In the genomic region with DNA sequence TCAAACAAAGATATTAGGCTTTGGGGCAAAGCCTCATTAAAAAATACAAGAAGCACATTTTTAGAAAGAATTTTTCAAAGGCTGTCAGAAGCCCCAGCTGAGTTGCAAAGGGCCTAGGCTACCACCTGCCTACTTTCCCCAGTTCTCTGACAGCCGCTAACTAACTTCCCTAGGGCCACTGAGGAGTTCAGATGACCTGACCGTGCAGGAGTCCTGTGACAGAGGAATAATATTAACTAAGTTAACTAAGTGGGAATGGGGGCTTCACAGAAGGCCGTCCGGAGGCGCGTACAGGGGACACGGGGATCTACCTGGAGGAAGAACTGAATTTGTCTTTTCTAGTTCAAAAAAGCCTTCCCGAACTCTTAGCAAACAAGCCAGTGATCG, we compare ENCODE assay signal across 17 cellular contexts. TPM values are rescaled to one million over a fixed set of nuclear protein-coding genes. Genes with fewer than 3 reads are reported as not detected.
DNase-seq lines count a peak whose midpoint lies in the region; ATAC-seq and TF ChIP-seq lines count a peak whose summit lies in the region.
"Had no signal": no experiment of that assay in that cellular context is flagged by ENCODE, and none has a peak within 500 bp of the region (broad histone marks: within the 10 kb centered on the region; RNA-seq: fewer than 3 reads in every experiment).

No MANE protein-coding gene starts in this region.

- intact Hi-C loops in gastrocnemius medialis (cut with DNase I; ENCODE audit: low total_unique reads), result no loop called here
- intact Hi-C loops in activated CD8-positive, alpha-beta T cell treated with anti-CD3 and anti-CD28 coated beads for 36 hours (cut with micrococcal nuclease), result no loop called here

- H3K4me3 ChIP-seq in H7 (ENCODE audit: insufficient read depth, low read depth, low read length), result peak overlapping the region; percentile 41; the same call in 1 of the 2 replicates
- peak overlapping the region; percentile 27 for H3K4me3 ChIP-seq in kidney epithelial cell (ENCODE audit: low read depth, low read length)
- H3K4me3 ChIP-seq in gastrocnemius medialis, result peak overlapping the region in 3 of 4 donors; percentile 19 to 39 (median 36)
- H3K4me3 ChIP-seq in coronary artery, result no peak overlapping the region

- peaks cover 51% of the 10 kb centered on the region for H3K27me3 Mint-ChIP-seq in brain
- H3K27me3 Mint-ChIP-seq in activated CD8-positive, alpha-beta T cell treated with anti-CD3 and anti-CD28 coated beads for 36 hours, result peaks cover 33% of the 10 kb centered on the region

- H3K4me1 Mint-ChIP-seq in brain, result peaks cover 12% of the 10 kb centered on the region
- H3K4me1 Mint-ChIP-seq in activated CD8-positive, alpha-beta T cell treated with anti-CD3 and anti-CD28 coated beads for 36 hours (ENCODE audit: low read depth), result no peaks in the 10 kb centered on the region

- POLR2A ChIA-PET in activated CD8-positive, alpha-beta T cell treated with anti-CD3 and anti-CD28 coated beads for 36 hours (lab: Charles Lee), result no interaction called here

- no peaks in the 10 kb centered on the region for H3K36me3 Mint-ChIP-seq in brain
- H3K36me3 Mint-ChIP-seq in activated CD8-positive, alpha-beta T cell treated with anti-CD3 and anti-CD28 coated beads for 36 hours (ENCODE audit: low read depth), result no peaks in the 10 kb centered on the region

- no peaks in the 10 kb centered on the region for H3K4me1 ChIP-seq in gastrocnemius medialis
- H3K4me1 ChIP-seq: BE2C had no signal

- TF ChIP-seq POLR2A in gastrocnemius medialis (IDR thresholded peaks at IDR 0.05), result no peak

- H3K9me3 Mint-ChIP-seq in brain, result peaks cover 0 to 11% (median 2%) of the 10 kb centered on the region in 5 experiments
- no peaks in the 10 kb centered on the region for H3K9me3 Mint-ChIP-seq in activated CD8-positive, alpha-beta T cell treated with anti-CD3 and anti-CD28 coated beads for 36 hours
- H3K9me3 Mint-ChIP-seq: activated naive CD4-positive, alpha-beta T cell treated with anti-CD3 and anti-CD28 coated beads for 36 hours had no signal

- H3K27ac Mint-ChIP-seq in brain, result no peak overlapping the region
- no peak overlapping the region for H3K27ac Mint-ChIP-seq in activated CD8-positive, alpha-beta T cell treated with anti-CD3 and anti-CD28 coated beads for 36 hours
- H3K27ac Mint-ChIP-seq: activated naive CD4-positive, alpha-beta T cell treated with anti-CD3 and anti-CD28 coated beads for 36 hours had no signal

- no peaks in the 10 kb centered on the region for H3K9me3 ChIP-seq in gastrocnemius medialis
- H3K9me3 ChIP-seq: BE2C had no signal

- in situ Hi-C loops in gastrocnemius medialis (cut with MboI; ENCODE audit: low sequenced_read_pairs in 4 of 4), result no loop called here

- peaks cover 29% of the 10 kb centered on the region for H3K27me3 ChIP-seq in H7 (ENCODE audit: control insufficient read depth, insufficient read depth, low read length)
- H3K27me3 ChIP-seq in kidney epithelial cell (ENCODE audit: control insufficient read depth, insufficient read depth, low read length), result peaks cover 12% of the 10 kb centered on the region
- peaks cover 13 to 24% (median 14%) of the 10 kb centered on the region in 3 donors for H3K27me3 ChIP-seq in gastrocnemius medialis

- H3K4me3 Mint-ChIP-seq in brain, result peak overlapping the region; percentile 80 to 90 (median 82)
- H3K4me3 Mint-ChIP-seq in activated CD8-positive, alpha-beta T cell treated with anti-CD3 and anti-CD28 coated beads for 36 hours, result no peak overlapping the region
- H3K4me3 Mint-ChIP-seq: activated naive CD4-positive, alpha-beta T cell treated with anti-CD3 and anti-CD28 coated beads for 36 hours had no signal

- no peak for TF ChIP-seq CTCF in brain (conservative IDR thresholded peaks at IDR 0.05)
- TF ChIP-seq CTCF in kidney epithelial cell (IDR thresholded peaks at IDR 0.05; ENCODE audit: insufficient read depth, low read length, poor library complexity, severe bottlenecking), result no peak
- no peak for TF ChIP-seq CTCF in gastrocnemius medialis (IDR thresholded peaks at IDR 0.05 in 4 of 5, conservative IDR thresholded peaks at IDR 0.05 in 1 of 5)
- TF ChIP-seq CTCF in coronary artery (IDR thresholded peaks at IDR 0.05), result no peak
- TF ChIP-seq CTCF in activated CD8-positive, alpha-beta T cell treated with anti-CD3 and anti-CD28 coated beads for 36 hours (IDR thresholded peaks at IDR 0.05), result no peak

- H3K27ac ChIP-seq in gastrocnemius medialis, result no peak overlapping the region
- no peak overlapping the region for H3K27ac ChIP-seq in coronary artery

- peak; percentile 37 for DNase-seq in H7
- DNase-seq in kidney epithelial cell (ENCODE audit: low read depth), result no peak
- no peak for DNase-seq in gastrocnemius medialis
- DNase-seq in coronary artery (ENCODE audit: low spot score), result no peak
- DNase-seq in stimulated activated naive CD8-positive, alpha-beta T cell treated with anti-CD3 and anti-CD28 coated beads, Interleukin-15, Interleukin-2, amounts not matched to agents 100 U/mL and 50 U/mL, for 24 hours, result no peak
- DNase-seq in activated CD8-positive, alpha-beta T cell treated with anti-CD3 and anti-CD28 coated beads for 36 hours, result no peak
- DNase-seq: activated naive CD4-positive, alpha-beta T cell treated with anti-CD3 and anti-CD28 coated beads for 36 hours; BE2C; DMS 273 treated with DMSO at 0.1 percent for 48 hours; NCI-H1694 treated with DMSO at 0.1 percent for 48 hours; Right ventricle myocardium superior had no signal

- CTCF ChIA-PET in activated CD8-positive, alpha-beta T cell treated with anti-CD3 and anti-CD28 coated beads for 36 hours (lab: Charles Lee), result interaction anchor here (1.5 kb wide), 1 partner anchor 9 kb away, joined by 6 read pairs; no protein-coding TSS in a partner anchor

- H3K36me3 ChIP-seq in H7 (replicated peaks; ENCODE audit: control insufficient read depth, insufficient read depth, low read length) (no peaks in the 10 kb centered on the region), kidney epithelial cell (ENCODE audit: control insufficient read depth, insufficient read depth, low read length) (no peaks in the 10 kb centered on the region), gastrocnemius medialis (no peaks in the 10 kb centered on the region)
- H3K36me3 ChIP-seq: BE2C had no signal

- no peak for ATAC-seq in gastrocnemius medialis
- ATAC-seq in GM18520 (IDR thresholded peaks at IDR 0.05; ENCODE audit: unreplicated experiment), result no peak
- ATAC-seq in stimulated activated naive CD8-positive, alpha-beta T cell treated with anti-CD3 and anti-CD28 coated beads, Interleukin-15, Interleukin-2, amounts not matched to agents 100 U/mL and 50 U/mL, for 24 hours, result no peak
- ATAC-seq in activated CD8-positive, alpha-beta T cell treated with anti-CD3 and anti-CD28 coated beads for 36 hours, result no peak

RNA-seq across cellular contexts. Expression of a gene that starts 0.9 kb away (rescaled TPM):
- not detected in 2 replicates for total RNA-seq in H7 (2014; rRNA removed; shearing (Covaris generic))
- 0.53 TPM for polyA plus RNA-seq in brain (ENCODE audit: insufficient read depth, low read depth, low replicate concordance)
- total RNA-seq in kidney epithelial cell (not detected in 2 replicates), gastrocnemius medialis (not detected)
- total RNA-seq in activated CD8-positive, alpha-beta T cell treated with anti-CD3 and anti-CD28 coated beads for 36 hours, result not detected
- total RNA-seq: activated naive CD4-positive, alpha-beta T cell treated with anti-CD3 and anti-CD28 coated beads for 36 hours; endothelial cell of umbilical vein; mononuclear cell; posterior vena cava; Right ventricle myocardium superior; subcutaneous adipose tissue had no signal
- polyA plus RNA-seq: endothelial cell of umbilical vein had no signal
